Comparison of ENCODE assay signal across 1 cellular context in genomic region chr16:25031132-25031440, GRCh38.
TF ChIP-seq lines count a peak whose summit lies in the region.

No MANE protein-coding gene starts in this region.

TF ChIP-seq in WTC11, 78 proteins besides CTCF, POLR2A, EP300 and RAD21 (continued from another document):
- no peak for TF ChIP-seq PRDM15 (CRISPR knock-in tag; IDR thresholded peaks at IDR 0.05)
- TF ChIP-seq TP53 (CRISPR knock-in tag; IDR thresholded peaks at IDR 0.05) = no peak
- no peak for TF ChIP-seq ZNF425 (CRISPR knock-in tag; conservative IDR thresholded peaks at IDR 0.05)
TF ChIP-seq in WTC11: peak in this region for 0.
